ENCODE assay signal across 15 cellular contexts in the genomic region with DNA sequence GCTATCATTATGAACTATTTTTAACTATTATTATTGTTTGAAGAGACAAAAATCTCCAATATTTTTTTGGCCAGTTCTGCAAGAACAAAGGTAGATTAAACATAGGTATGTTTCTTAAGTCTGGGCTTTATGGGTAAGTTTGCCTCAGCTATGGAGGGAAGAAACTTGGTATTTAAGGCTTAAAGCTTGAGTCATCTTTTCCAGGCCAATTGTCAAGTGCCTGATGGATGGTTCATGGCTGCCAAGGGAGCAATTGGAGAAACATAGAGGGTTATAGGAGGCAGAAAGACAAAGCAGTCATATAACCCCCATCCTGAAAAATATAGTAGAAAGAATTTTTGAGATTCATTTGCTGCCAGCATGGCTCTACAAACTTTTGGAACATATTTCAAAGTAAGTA. TPM values are rescaled to one million over a fixed set of nuclear protein-coding genes. Genes with fewer than 3 reads are reported as not detected.
A peak's percentile ranks its signal among the peaks of the same experiment; 100 is the strongest.
DNase-seq lines count a peak whose midpoint lies in the region; ATAC-seq and TF ChIP-seq lines count a peak whose summit lies in the region.
"Had no signal": no experiment of that assay in that cellular context is flagged by ENCODE, and none has a peak within 500 bp of the region (broad histone marks: within the 10 kb centered on the region; RNA-seq: fewer than 3 reads in every experiment).

No MANE protein-coding gene starts in this region.

- ATAC-seq in HG02759 (IDR thresholded peaks at IDR 0.05; ENCODE audit: unreplicated experiment): no peak

- H3K27ac ChIP-seq in mammary epithelial cell (ENCODE audit: insufficient read depth, low read depth, low read length): peak overlapping the region; percentile 78
- H3K27ac ChIP-seq: KMS-11, transverse colon had no signal

- intact Hi-C loops in mammary epithelial cell (cut with micrococcal nuclease): no loop called here

- H3K4me2 ChIP-seq in mammary epithelial cell (ENCODE audit: insufficient read depth, low read depth, low read length): peak overlapping the region; percentile 72
- H3K4me2 ChIP-seq: KMS-11 had no signal

- TF ChIP-seq CTCF in mammary epithelial cell (conservative IDR thresholded peaks at IDR 0.05 in 1 of 2, IDR thresholded peaks at IDR 0.05 in 1 of 2; ENCODE audit: extremely low read depth in 1 of 2, insufficient read depth in 1 of 2, low read depth in 1 of 2, low read length in 2 of 2) (no peak), kidney epithelial cell (IDR thresholded peaks at IDR 0.05; ENCODE audit: insufficient read depth, low read length, poor library complexity, severe bottlenecking) (no peak)

- H3K9ac ChIP-seq in mammary epithelial cell (ENCODE audit: insufficient read depth, low read length): no peak overlapping the region
- H3K9ac ChIP-seq: KMS-11 had no signal

- no peaks in the 10 kb centered on the region for H3K79me2 ChIP-seq in mammary epithelial cell (ENCODE audit: insufficient read depth, low read length)

- H3K4me3 ChIP-seq in MG63 (no peak overlapping the region), mammary epithelial cell (replicated peaks in 1 of 3; ENCODE audit: insufficient read depth in 1 of 3, low read depth in 2 of 3, low read length in 3 of 3) (no peak overlapping the region), kidney epithelial cell (ENCODE audit: low read depth, low read length) (no peak overlapping the region)
- H3K4me3 ChIP-seq: transverse colon had no signal

- no peaks in the 10 kb centered on the region for H3K36me3 ChIP-seq in MG63
- no peaks in the 10 kb centered on the region for H3K36me3 ChIP-seq in mammary epithelial cell (ENCODE audit: insufficient read depth, low read length)
- H3K36me3 ChIP-seq in kidney epithelial cell (ENCODE audit: control insufficient read depth, insufficient read depth, low read length): no peaks in the 10 kb centered on the region
- H3K36me3 ChIP-seq: transverse colon had no signal

- CTCF ChIA-PET in mammary epithelial cell (lab: Charles Lee; ENCODE audit: low non-redundant PET): interaction anchor here (0.7 kb wide), 1 partner anchor 560 kb away, joined by 3 read pairs; no protein-coding TSS in a partner anchor

- no peaks in the 10 kb centered on the region for H4K20me1 ChIP-seq in mammary epithelial cell (ENCODE audit: insufficient read depth, low read length)

- no peaks in the 10 kb centered on the region for H3K9me3 ChIP-seq in MG63
- no peaks in the 10 kb centered on the region for H3K9me3 ChIP-seq in mammary epithelial cell (replicated peaks; ENCODE audit: insufficient read depth, low read length)
- H3K9me3 ChIP-seq: transverse colon had no signal

- H3K27me3 ChIP-seq in MG63: no peaks in the 10 kb centered on the region
- H3K27me3 ChIP-seq in mammary epithelial cell (ENCODE audit: insufficient read depth, low read length): no peaks in the 10 kb centered on the region
- no peaks in the 10 kb centered on the region for H3K27me3 ChIP-seq in kidney epithelial cell (ENCODE audit: control insufficient read depth, insufficient read depth, low read length)
- H3K27me3 ChIP-seq: transverse colon had no signal

- peaks cover 24% of the 10 kb centered on the region for H3K4me1 ChIP-seq in mammary epithelial cell (ENCODE audit: insufficient read depth, low read length)
- H3K4me1 ChIP-seq: transverse colon had no signal

- peak; percentile 47 for DNase-seq in ACHN
- DNase-seq in MG63: peak; percentile 43
- peak; percentile 65 for DNase-seq in mammary epithelial cell
- DNase-seq in kidney epithelial cell (ENCODE audit: low read depth): peak; percentile 49
- DNase-seq in NCI-H187 (lab: John Stamatoyannopoulos, UW): no peak
- no peak for DNase-seq in stimulated activated naive CD4-positive, alpha-beta T cell treated with Interleukin-2 at 50 U/mL for 16 hours (lab: John Stamatoyannopoulos, UW)
- DNase-seq in stimulated activated CD4-positive, alpha-beta T cell treated with anti-CD3 and anti-CD28 coated beads, Interleukin-4, amount 100 ng/mL, for 1 hour: no peak
- DNase-seq: activated CD4-positive, CD25-positive, alpha-beta regulatory T cell; amygdala; NCI-H1930; occipital lobe; stimulated activated CD4-positive, alpha-beta T cell treated with anti-CD3 and anti-CD28 coated beads, Interleukin-15, amount 100 ng/mL, for 24 hours; transverse colon had no signal

- dilution Hi-C loops in mammary epithelial cell (cut with HindIII; ENCODE audit: low sequenced_read_pairs): no loop called here

- no TSS peak for BruUV-seq in mammary epithelial cell (replicated peaks; lab: Mats Ljungman, UMichigan)

- H2AFZ ChIP-seq in mammary epithelial cell (ENCODE audit: low read depth, low read length): no peak overlapping the region

- in situ Hi-C loops in ACHN (cut with HindIII; ENCODE audit: low pct_ligation_motif_present, low pct_unique_long_range_greater_than_20kb, low sequenced_read_pairs): no loop called here
- in situ Hi-C loops in mammary epithelial cell (cut with MboI; ENCODE audit: low sequenced_read_pairs in 2 of 2): no loop called here

RNA-seq across cellular contexts. Expression of a gene that starts 7.2 kb away (rescaled TPM):
- 5.6 and 5.7 TPM in 2 replicates for total RNA-seq in MG63 (2014; rRNA removed; shearing (Covaris generic); ENCODE audit: low replicate concordance)
- total RNA-seq in mammary epithelial cell (10 to 100 TPM; 19.3 to 25.3 TPM), kidney epithelial cell (15.3 and 17.5 TPM in 2 replicates)
- 17.6 TPM for polyA plus RNA-seq in mammary epithelial cell
- 27.8 TPM for polyA minus RNA-seq in mammary epithelial cell

Comparison
In these comparisons a context has a peak if more than half of its experiments do, and no peak if none do; other contexts are left out.
1. DNase-seq: peak in ACHN (single experiment), MG63 (single experiment), mammary epithelial cell (single experiment) and kidney epithelial cell (single experiment); none in NCI-H187 (0 of 2), stimulated activated naive CD4-positive, alpha-beta T cell treated with Interleukin-2 at 50 U/mL for 16 hours (single experiment) and stimulated activated CD4-positive, alpha-beta T cell treated with anti-CD3 and anti-CD28 coated beads, Interleukin-4, amount 100 ng/mL, for 1 hour (single experiment).